Comparison of ENCODE assay signal across 11 cellular contexts in genomic region chr10:133568834-133569561, GRCh38. TPM values are rescaled to one million over a fixed set of nuclear protein-coding genes. Genes with fewer than 3 reads are reported as not detected.
A peak's percentile ranks its signal among the peaks of the same experiment; 100 is the strongest.
DNase-seq lines count a peak whose midpoint lies in the region; ATAC-seq and TF ChIP-seq lines count a peak whose summit lies in the region.
"Not testable (repeated sequence)": the region's sequence is repeated elsewhere in the genome, so short reads cannot be mapped to it uniquely, and the experiment has no call there.
"Had no signal": no experiment of that assay in that cellular context is flagged by ENCODE, and none has a peak within 500 bp of the region (broad histone marks: within the 10 kb centered on the region; RNA-seq: fewer than 3 reads in every experiment).

No MANE protein-coding gene starts in this region.

- WGBS in GM23248 (ENCODE audit: low coverage in 1 of 2, low lambda C conversion rate in 2 of 2, missing lambda C conversion rate in 2 of 2), 2 experiments: 50% methylated on average over 16 of the region's 84 CpGs; no CpG with 5 or more reads in 1 of the 2 experiments

- not testable (repeated sequence) for H3K27me3 ChIP-seq in GM23248 (replicated peaks; ENCODE audit: insufficient read depth); Panc1 (ENCODE audit: control insufficient read depth, insufficient read depth, low read length)
- peaks cover 15% of the 10 kb centered on the region for H3K27me3 ChIP-seq in lower lobe of right lung (ENCODE audit: low read depth)

- not testable (repeated sequence) for H3K27ac Mint-ChIP-seq in activated CD8-positive, alpha-beta T cell treated with anti-CD3 and anti-CD28 coated beads for 36 hours; effector memory CD8-positive, alpha-beta T cell; stimulated activated effector memory CD8-positive, alpha-beta T cell treated with anti-CD3 and anti-CD28 coated beads, Interleukin-12 subunit alpha, Interleukin-12 subunit beta, amount 100 ng/mL, for 72 hours

- not testable (repeated sequence) for TF ChIP-seq CTCF in Panc1 (IDR thresholded peaks at IDR 0.05); activated CD8-positive, alpha-beta T cell treated with anti-CD3 and anti-CD28 coated beads for 36 hours (IDR thresholded peaks at IDR 0.05); lower lobe of right lung (IDR thresholded peaks at IDR 0.05)

- intact Hi-C loops in Panc1 (cut with micrococcal nuclease; ENCODE audit: unreplicated experiment); activated CD8-positive, alpha-beta T cell treated with anti-CD3 and anti-CD28 coated beads for 36 hours (cut with micrococcal nuclease); left cardiac atrium (cut with DNase I); lower lobe of right lung (cut with DNase I): not testable (repeated sequence)

- not testable (repeated sequence) for H2AFZ ChIP-seq in GM23248

- H3K4me3 Mint-ChIP-seq in activated CD8-positive, alpha-beta T cell treated with anti-CD3 and anti-CD28 coated beads for 36 hours; effector memory CD8-positive, alpha-beta T cell; stimulated activated effector memory CD8-positive, alpha-beta T cell treated with anti-CD3 and anti-CD28 coated beads, Interleukin-12 subunit alpha, Interleukin-12 subunit beta, amount 100 ng/mL, for 72 hours: not testable (repeated sequence)

- H3K4me1 ChIP-seq in GM23248 (ENCODE audit: insufficient read depth); Panc1 (ENCODE audit: control insufficient read depth, insufficient read depth, low read length); lower lobe of right lung: not testable (repeated sequence)

- BruUV-seq in Panc1 (replicated peaks; lab: Mats Ljungman, UMichigan): not testable (repeated sequence)

- not testable (repeated sequence) for H3K36me3 Mint-ChIP-seq in activated CD8-positive, alpha-beta T cell treated with anti-CD3 and anti-CD28 coated beads for 36 hours (ENCODE audit: low read depth); effector memory CD8-positive, alpha-beta T cell (ENCODE audit: insufficient read depth); stimulated activated effector memory CD8-positive, alpha-beta T cell treated with anti-CD3 and anti-CD28 coated beads, Interleukin-12 subunit alpha, Interleukin-12 subunit beta, amount 100 ng/mL, for 72 hours

- DNase-seq in GM23248: peak; percentile 18
- not testable (repeated sequence) for DNase-seq in Panc1 (ENCODE audit: low read depth, low spot score); activated CD8-positive, alpha-beta T cell treated with anti-CD3 and anti-CD28 coated beads for 36 hours; effector memory CD8-positive, alpha-beta T cell; left cardiac atrium; lower lobe of right lung; stimulated activated effector memory CD8-positive, alpha-beta T cell treated with anti-CD3 and anti-CD28 coated beads, Interleukin-12 subunit alpha, Interleukin-12 subunit beta, amount 100 ng/mL, for 72 hours (ENCODE audit: low spot score in 2 of 2)

- not testable (repeated sequence) for H3K27ac ChIP-seq in GM23248; Panc1 (ENCODE audit: low read length); lower lobe of right lung

- not testable (repeated sequence) for H3K9me3 ChIP-seq in GM23248 (ENCODE audit: low read depth)
- H3K9me3 ChIP-seq in Panc1 (ENCODE audit: control insufficient read depth, insufficient read depth, low read depth, low read length): peaks cover 12% of the 10 kb centered on the region
- H3K9me3 ChIP-seq in lower lobe of right lung: peaks cover 11% of the 10 kb centered on the region

- not testable (repeated sequence) for H3K4me2 ChIP-seq in GM23248 (ENCODE audit: unreplicated experiment)

- H3K27me3 Mint-ChIP-seq in activated CD8-positive, alpha-beta T cell treated with anti-CD3 and anti-CD28 coated beads for 36 hours: not testable (repeated sequence)
- H3K27me3 Mint-ChIP-seq in effector memory CD8-positive, alpha-beta T cell: peaks cover 18 to 28% of the 10 kb centered on the region in 2 donors

- not testable (repeated sequence) for H3K9ac ChIP-seq in GM23248

- not testable (repeated sequence) for H3K4me1 Mint-ChIP-seq in activated CD8-positive, alpha-beta T cell treated with anti-CD3 and anti-CD28 coated beads for 36 hours (ENCODE audit: low read depth); effector memory CD8-positive, alpha-beta T cell (ENCODE audit: low read depth in 2 of 2); stimulated activated effector memory CD8-positive, alpha-beta T cell treated with anti-CD3 and anti-CD28 coated beads, Interleukin-12 subunit alpha, Interleukin-12 subunit beta, amount 100 ng/mL, for 72 hours

- not testable (repeated sequence) for H3F3A ChIP-seq in GM23248 (ENCODE audit: insufficient read depth)

- ATAC-seq in Panc1 (peak; percentile 76), left cardiac atrium (peak; percentile 28 to 38), lower lobe of right lung (peak; percentile 26)
- ATAC-seq in activated CD8-positive, alpha-beta T cell treated with anti-CD3 and anti-CD28 coated beads for 36 hours: peak; percentile 37
- peak; percentile 32 for ATAC-seq in effector memory CD8-positive, alpha-beta T cell (replicated peaks)
- peak; percentile 56 for ATAC-seq in stimulated activated effector memory CD8-positive, alpha-beta T cell treated with anti-CD3 and anti-CD28 coated beads, Interleukin-12 subunit alpha, Interleukin-12 subunit beta, amount 100 ng/mL, for 72 hours

- H3K79me2 ChIP-seq in GM23248 (ENCODE audit: insufficient read depth): not testable (repeated sequence)

- CTCF ChIA-PET in Panc1 (lab: Charles Lee); activated CD8-positive, alpha-beta T cell treated with anti-CD3 and anti-CD28 coated beads for 36 hours (lab: Charles Lee): not testable (repeated sequence)

- H3K36me3 ChIP-seq in GM23248 (ENCODE audit: low read depth); Panc1 (ENCODE audit: control insufficient read depth, insufficient read depth, low read length); lower lobe of right lung: not testable (repeated sequence)

- not testable (repeated sequence) for H4K20me1 ChIP-seq in GM23248 (ENCODE audit: insufficient read depth)

- in situ Hi-C loops in GM23248 (cut with MboI); Panc1 (cut with HindIII; ENCODE audit: low pct_unique_long_range_greater_than_20kb, low sequenced_read_pairs): not testable (repeated sequence)

- H3K4me3 ChIP-seq in GM23248; Panc1 (ENCODE audit: low read depth in 2 of 2, low read length in 2 of 2); lower lobe of right lung: not testable (repeated sequence)

- H3K9me2 ChIP-seq in GM23248 (ENCODE audit: insufficient read depth): not testable (repeated sequence)

- POLR2A ChIA-PET in Panc1 (lab: Charles Lee); activated CD8-positive, alpha-beta T cell treated with anti-CD3 and anti-CD28 coated beads for 36 hours (lab: Charles Lee): not testable (repeated sequence)

- not testable (repeated sequence) for H3K9me3 Mint-ChIP-seq in activated CD8-positive, alpha-beta T cell treated with anti-CD3 and anti-CD28 coated beads for 36 hours; effector memory CD8-positive, alpha-beta T cell
- H3K9me3 Mint-ChIP-seq in stimulated activated effector memory CD8-positive, alpha-beta T cell treated with anti-CD3 and anti-CD28 coated beads, Interleukin-12 subunit alpha, Interleukin-12 subunit beta, amount 100 ng/mL, for 72 hours: peaks cover 11% of the 10 kb centered on the region

RNA-seq across cellular contexts. Expression of gene SYCE1, which starts 3.6 kb away (rescaled TPM):
- total RNA-seq in GM23248 (2014; rRNA removed; shearing (Covaris generic)): not detected in 2 replicates
- polyA plus RNA-seq in GM23248 (2016; fragmentation: Nextera tagmentation; extraction: Ambion mirVana): not detected in 2 replicates
- total RNA-seq in Panc1 (2021; ENCODE audit: unreplicated experiment) (not detected), left cardiac atrium (under 1 TPM; 0.62 to 0.84 TPM), lower lobe of right lung (0.74 TPM)
- 0.84 TPM for polyA plus RNA-seq in Panc1 (2012; ENCODE audit: insufficient read length)
- not detected for total RNA-seq in activated CD8-positive, alpha-beta T cell treated with anti-CD3 and anti-CD28 coated beads for 36 hours
- total RNA-seq: Caco-2, NCI-H460, PC-3 had no signal

RNA-seq across cellular contexts. Expression of gene CYP2E1, which starts 41.8 kb away (rescaled TPM):
- 15.4 TPM in 1 of 2 replicates, not detected in the other for total RNA-seq in GM23248 (2014; rRNA removed; shearing (Covaris generic))
- 0.31 and 0.79 TPM in 2 replicates for polyA plus RNA-seq in GM23248 (2016; fragmentation: Nextera tagmentation; extraction: Ambion mirVana)
- total RNA-seq in Panc1 (2021; ENCODE audit: unreplicated experiment) (1.1 TPM), left cardiac atrium (1 to 10 TPM; 1.3 TPM), lower lobe of right lung (0.86 TPM)
- 0.40 TPM for polyA plus RNA-seq in Panc1 (2012; ENCODE audit: insufficient read length)
- under 1 TPM; 0.43 to 0.87 TPM for total RNA-seq in activated CD8-positive, alpha-beta T cell treated with anti-CD3 and anti-CD28 coated beads for 36 hours
- total RNA-seq: Caco-2 had no signal

RNA-seq across cellular contexts. Expression of gene FRG2B, which starts 57.6 kb away (rescaled TPM):
- not detected in 2 replicates for total RNA-seq in GM23248 (2014; rRNA removed; shearing (Covaris generic))
- polyA plus RNA-seq in GM23248 (2016; fragmentation: Nextera tagmentation; extraction: Ambion mirVana): not detected in 2 replicates
- total RNA-seq in Panc1 (2021; ENCODE audit: unreplicated experiment) (not detected), left cardiac atrium (not detected), lower lobe of right lung (not detected)
- polyA plus RNA-seq in Panc1 (2012; ENCODE audit: insufficient read length): not detected
- total RNA-seq in activated CD8-positive, alpha-beta T cell treated with anti-CD3 and anti-CD28 coated beads for 36 hours: not detected
- total RNA-seq: Caco-2; CD4-positive, alpha-beta memory T cell; NCI-H460; PC-3 had no signal
- polyA plus RNA-seq: CD4-positive, alpha-beta memory T cell had no signal

Comparison
In these comparisons a context has a peak if more than half of its experiments do, and no peak if none do; other contexts are left out.
1. ATAC-seq: peak in every context shown above with its lines; median percentile 76 in Panc1; 56 in stimulated activated effector memory CD8-positive, alpha-beta T cell treated with anti-CD3 and anti-CD28 coated beads, Interleukin-12 subunit alpha, Interleukin-12 subunit beta, amount 100 ng/mL, for 72 hours; 37 in activated CD8-positive, alpha-beta T cell treated with anti-CD3 and anti-CD28 coated beads for 36 hours; 33 in left cardiac atrium; 32 in effector memory CD8-positive, alpha-beta T cell; 26 in lower lobe of right lung.